1 cellular context compared by ENCODE assay signal in the genomic region with DNA sequence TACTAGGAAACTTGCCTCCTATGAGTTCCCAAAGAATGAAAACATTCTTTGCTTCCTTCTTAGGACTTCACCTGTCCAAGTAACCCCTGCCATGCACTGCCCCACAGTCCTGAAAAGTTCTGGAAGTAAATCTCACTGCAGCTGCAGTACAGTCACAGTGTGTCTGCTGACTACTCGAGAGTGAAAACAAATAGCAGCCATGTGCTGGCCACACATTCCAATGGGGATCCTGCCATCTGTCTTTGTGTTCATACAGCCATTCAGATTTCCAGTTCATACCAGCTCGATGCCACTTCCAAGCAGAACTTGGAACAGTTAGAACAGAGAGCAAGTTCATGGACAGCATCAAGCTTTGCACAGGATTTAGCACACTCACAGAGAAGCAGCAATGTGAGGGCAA.
TF ChIP-seq lines count a peak whose summit lies in the region.

No MANE protein-coding gene starts in this region.

TF ChIP-seq in SK-N-SH, 30 proteins besides CTCF, POLR2A, EP300 and RAD21 (continued from another document):
- TF ChIP-seq, protein P1, sequence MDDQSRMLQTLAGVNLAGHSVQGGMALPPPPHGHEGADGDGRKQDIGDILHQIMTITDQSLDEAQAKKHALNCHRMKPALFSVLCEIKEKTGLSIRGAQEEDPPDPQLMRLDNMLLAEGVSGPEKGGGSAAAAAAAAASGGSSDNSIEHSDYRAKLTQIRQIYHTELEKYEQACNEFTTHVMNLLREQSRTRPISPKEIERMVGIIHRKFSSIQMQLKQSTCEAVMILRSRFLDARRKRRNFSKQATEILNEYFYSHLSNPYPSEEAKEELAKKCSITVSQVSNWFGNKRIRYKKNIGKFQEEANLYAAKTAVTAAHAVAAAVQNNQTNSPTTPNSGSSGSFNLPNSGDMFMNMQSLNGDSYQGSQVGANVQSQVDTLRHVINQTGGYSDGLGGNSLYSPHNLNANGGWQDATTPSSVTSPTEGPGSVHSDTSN (IDR thresholded peaks at IDR 0.05) = no peak
- TF ChIP-seq, protein P2, sequence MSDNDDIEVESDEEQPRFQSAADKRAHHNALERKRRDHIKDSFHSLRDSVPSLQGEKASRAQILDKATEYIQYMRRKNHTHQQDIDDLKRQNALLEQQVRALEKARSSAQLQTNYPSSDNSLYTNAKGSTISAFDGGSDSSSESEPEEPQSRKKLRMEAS (IDR thresholded peaks at IDR 0.05; ENCODE audit: low read depth) = no peak
- TF ChIP-seq SMC3 (IDR thresholded peaks at IDR 0.05; ENCODE audit: low read depth, low read length) = no peak
- TF ChIP-seq GABPA (IDR thresholded peaks at IDR 0.05; ENCODE audit: low read depth) = no peak
- TF ChIP-seq JUND (IDR thresholded peaks at IDR 0.05) = no peak
